Comparison of ENCODE assay signal across 9 cellular contexts in genomic region chr6:137698636-137699035, GRCh38.
DNase-seq lines count a peak whose midpoint lies in the region; ATAC-seq and TF ChIP-seq lines count a peak whose summit lies in the region.
"Had no signal": no experiment of that assay in that cellular context is flagged by ENCODE, and none has a peak within 500 bp of the region (broad histone marks: within the 10 kb centered on the region; RNA-seq: fewer than 3 reads in every experiment).

No MANE protein-coding gene starts in this region.

- no peaks in the 10 kb centered on the region for H3K9me3 Mint-ChIP-seq in activated naive CD4-positive, alpha-beta T cell treated with anti-CD3 and anti-CD28 coated beads, Interleukin-2, amount 50 U/mL, for 72 hours

- H3K4me1 ChIP-seq in left ventricle myocardium inferior, result peaks cover 56% of the 10 kb centered on the region
- H3K4me1 ChIP-seq in testis, result peaks cover 5% of the 10 kb centered on the region

- no peaks in the 10 kb centered on the region for H3K9me3 ChIP-seq in left ventricle myocardium inferior (replicated peaks)
- no peaks in the 10 kb centered on the region for H3K9me3 ChIP-seq in testis

- H3K4me3 ChIP-seq in left ventricle myocardium inferior (no peak overlapping the region), testis (no peak overlapping the region)

- intact Hi-C loops in left ventricle myocardium inferior (cut with micrococcal nuclease) (no loop called here), testis (cut with DNase I; ENCODE audit: low total_unique reads) (no loop called here)

- H3K27me3 ChIP-seq in left ventricle myocardium inferior (ENCODE audit: low read depth) (no peaks in the 10 kb centered on the region), testis (no peaks in the 10 kb centered on the region)

- H3K27ac ChIP-seq in left ventricle myocardium inferior (replicated peaks) (peak overlapping the region; percentile 79), testis (no peak overlapping the region)

- 81 to 88% methylated on average over 3 of the region's 3 CpGs for WGBS in testis, 2 donors

- H3K36me3 Mint-ChIP-seq in activated naive CD4-positive, alpha-beta T cell treated with anti-CD3 and anti-CD28 coated beads, Interleukin-2, amount 50 U/mL, for 72 hours, result peaks cover 0 to 4% of the 10 kb centered on the region in 2 donors

- H3K36me3 ChIP-seq in left ventricle myocardium inferior, result no peaks in the 10 kb centered on the region
- H3K36me3 ChIP-seq in testis (ENCODE audit: low read depth, missing control alignments), result no peaks in the 10 kb centered on the region

- DNase-seq in activated naive CD4-positive, alpha-beta T cell treated with anti-CD3 and anti-CD28 coated beads, Interleukin-2, amount 50 U/mL, for 72 hours (ENCODE audit: low spot score in 2 of 2), result no peak
- no peak for DNase-seq in activated naive CD4-positive, alpha-beta T cell (lab: John Stamatoyannopoulos, UW)
- peak; percentile 86 for DNase-seq in SKM-1 treated with dmso at 0.1 percent for 144 hours (lab: John Stamatoyannopoulos, UW; ENCODE audit: unreplicated experiment)
- DNase-seq in left ventricle myocardium inferior, result no peak
- DNase-seq in testis, result peak; percentile 30
- no peak for DNase-seq in NCI-H2171 (lab: John Stamatoyannopoulos, UW)
- no peak for DNase-seq in NCI-H446 treated with DMSO at 0.1 percent for 48 hours (lab: John Stamatoyannopoulos, UW)
- DNase-seq in stimulated activated CD4-positive, alpha-beta T cell treated with anti-CD3 and anti-CD28 coated beads, Interleukin-4, amount 100 ng/mL, for 4 hours, result no peak
- DNase-seq: NCI-H187 treated with DMSO at 0.1 percent for 48 hours had no signal

- no peak for TF ChIP-seq CTCF in left ventricle myocardium inferior (IDR thresholded peaks at IDR 0.05; ENCODE audit: borderline replicate concordance)
- TF ChIP-seq CTCF in testis (IDR thresholded peaks at IDR 0.05), result no peak

- peak overlapping the region; percentile 32 to 91 for H3K27ac Mint-ChIP-seq in activated naive CD4-positive, alpha-beta T cell treated with anti-CD3 and anti-CD28 coated beads, Interleukin-2, amount 50 U/mL, for 72 hours

- peak in 1 of 2 donors; percentile 24 for ATAC-seq in activated naive CD4-positive, alpha-beta T cell treated with anti-CD3 and anti-CD28 coated beads, Interleukin-2, amount 50 U/mL, for 72 hours

- TF ChIP-seq POLR2A in testis (IDR thresholded peaks at IDR 0.05), result no peak

Comparison
In these comparisons a context has a peak if more than half of its experiments do, and no peak if none do; other contexts are left out.
1. DNase-seq: peak in SKM-1 treated with dmso at 0.1 percent for 144 hours (single experiment) and testis (single experiment); none in activated naive CD4-positive, alpha-beta T cell treated with anti-CD3 and anti-CD28 coated beads, Interleukin-2, amount 50 U/mL, for 72 hours (0 of 2), activated naive CD4-positive, alpha-beta T cell (0 of 4), left ventricle myocardium inferior (single experiment), NCI-H2171 (single experiment), NCI-H446 treated with DMSO at 0.1 percent for 48 hours (single experiment) and stimulated activated CD4-positive, alpha-beta T cell treated with anti-CD3 and anti-CD28 coated beads, Interleukin-4, amount 100 ng/mL, for 4 hours (0 of 2).